ENCODE assay signal across 9 cellular contexts in genomic region chr6:11785449-11785951, GRCh38. TPM values are rescaled to one million over a fixed set of nuclear protein-coding genes. Genes with fewer than 3 reads are reported as not detected.
DNase-seq lines count a peak whose midpoint lies in the region; ATAC-seq, FAIRE-seq and TF ChIP-seq lines count a peak whose summit lies in the region.
"Had no signal": no experiment of that assay in that cellular context is flagged by ENCODE, and none has a peak within 500 bp of the region (broad histone marks: within the 10 kb centered on the region; RNA-seq: fewer than 3 reads in every experiment).

No MANE protein-coding gene starts in this region.

- WGBS in right lobe of liver (ENCODE audit: insufficient coverage, low coverage, low lambda C conversion rate, missing lambda C conversion rate), result 33% methylated on average over 8 of the region's 8 CpGs
- 10% methylated on average over 8 of the region's 8 CpGs for WGBS in HepG2 (ENCODE audit: low lambda C conversion rate)

- H3K79me2 ChIP-seq in HepG2 (ENCODE audit: insufficient read depth, low read length) (no peaks in the 10 kb centered on the region), neural progenitor cell (ENCODE audit: low read depth) (no peaks in the 10 kb centered on the region)

- H3K9me3 ChIP-seq in right lobe of liver (no peaks in the 10 kb centered on the region), HepG2 (ENCODE audit: low read length) (no peaks in the 10 kb centered on the region), Peyer's patch (no peaks in the 10 kb centered on the region), neural progenitor cell (ENCODE audit: low read depth) (no peaks in the 10 kb centered on the region)
- H3K9me3 ChIP-seq: SJSA1 had no signal

- no peak for TF ChIP-seq RAD21 in HepG2 (CRISPR knock-in tag; IDR thresholded peaks at IDR 0.05)

- intact Hi-C loops in right lobe of liver (cut with DNase I), result no loop called here
- intact Hi-C loops in HepG2 (cut with micrococcal nuclease; ENCODE audit: unreplicated experiment), result no loop called here

- no peak overlapping the region for H3K4me3 Mint-ChIP-seq in stimulated activated effector memory CD8-positive, alpha-beta T cell treated with anti-CD3 and anti-CD28 coated beads, Interleukin-12 subunit alpha, Interleukin-12 subunit beta, amount 100 ng/mL, for 72 hours
- H3K4me3 Mint-ChIP-seq in neural progenitor cell, result no peak overlapping the region

- no peaks in the 10 kb centered on the region for H3K27me3 ChIP-seq in right lobe of liver
- peaks cover 0 to 27% of the 10 kb centered on the region in 2 experiments; a peak in 4 of 5 replicates for H3K27me3 ChIP-seq in HepG2 (ENCODE audit: control insufficient read depth in 1 of 2, insufficient read depth in 2 of 2, low read length in 2 of 2)
- no peaks in the 10 kb centered on the region for H3K27me3 ChIP-seq in Peyer's patch
- no peaks in the 10 kb centered on the region for H3K27me3 ChIP-seq in neural progenitor cell
- H3K27me3 ChIP-seq: SJSA1 had no signal

- peaks cover 6% of the 10 kb centered on the region for H3K9me3 Mint-ChIP-seq in stimulated activated effector memory CD8-positive, alpha-beta T cell treated with anti-CD3 and anti-CD28 coated beads, Interleukin-12 subunit alpha, Interleukin-12 subunit beta, amount 100 ng/mL, for 72 hours
- peaks cover 5% of the 10 kb centered on the region for H3K9me3 Mint-ChIP-seq in neural progenitor cell

- no peak for FAIRE-seq in HepG2 (lab: Jason Lieb, UNC)

- no peak overlapping the region for H3K9ac ChIP-seq in HepG2 (ENCODE audit: insufficient read depth, low read depth, low read length)
- H3K9ac ChIP-seq in neural progenitor cell, result no peak overlapping the region

- ATAC-seq in right lobe of liver (peak in 3 of 4 donors; percentile 17 to 86 (median 75)), HepG2 (no peak), HG02798 (IDR thresholded peaks at IDR 0.05; ENCODE audit: poor library complexity, unreplicated experiment) (peak; percentile 53)
- peak; percentile 83 for ATAC-seq in stimulated activated effector memory CD8-positive, alpha-beta T cell treated with anti-CD3 and anti-CD28 coated beads, Interleukin-12 subunit alpha, Interleukin-12 subunit beta, amount 100 ng/mL, for 72 hours

- H3K4me1 Mint-ChIP-seq in stimulated activated effector memory CD8-positive, alpha-beta T cell treated with anti-CD3 and anti-CD28 coated beads, Interleukin-12 subunit alpha, Interleukin-12 subunit beta, amount 100 ng/mL, for 72 hours, result peaks cover 16% of the 10 kb centered on the region
- peaks cover 1% of the 10 kb centered on the region for H3K4me1 Mint-ChIP-seq in neural progenitor cell

- no peak overlapping the region for H3K4me3 ChIP-seq in right lobe of liver
- no peak overlapping the region for H3K4me3 ChIP-seq in HepG2 (replicated peaks in 1 of 3; ENCODE audit: insufficient read depth in 1 of 3, low read depth in 2 of 3, low read length in 3 of 3)
- H3K4me3 ChIP-seq in Peyer's patch, result peak overlapping the region; percentile 2 to 45 (median 26)
- H3K4me3 ChIP-seq in neural progenitor cell, result no peak overlapping the region
- H3K4me3 ChIP-seq: SJSA1 had no signal

- H3K27ac ChIP-seq in right lobe of liver (no peak overlapping the region), HepG2 (ENCODE audit: extremely low read length, insufficient read depth, low read length) (no peak overlapping the region), Peyer's patch (peak overlapping the region; percentile 38 to 94 (median 76)), neural progenitor cell (no peak overlapping the region)
- H3K27ac ChIP-seq: SJSA1 had no signal

- H2AFZ ChIP-seq in HepG2 (ENCODE audit: low read length) (no peak overlapping the region), neural progenitor cell (replicated peaks) (no peak overlapping the region)

- TF ChIP-seq EP300 in HepG2 (IDR thresholded peaks at IDR 0.05; ENCODE audit: low read depth in 2 of 2, low read length in 2 of 2) (no peak), HepG2 (CRISPR knock-in tag; IDR thresholded peaks at IDR 0.05; ENCODE audit: borderline replicate concordance) (no peak)

- no peaks in the 10 kb centered on the region for H4K20me1 ChIP-seq in HepG2 (ENCODE audit: insufficient read depth, low read length)
- H4K20me1 ChIP-seq in neural progenitor cell (ENCODE audit: low read depth), result no peaks in the 10 kb centered on the region

- H3K27ac Mint-ChIP-seq in stimulated activated effector memory CD8-positive, alpha-beta T cell treated with anti-CD3 and anti-CD28 coated beads, Interleukin-12 subunit alpha, Interleukin-12 subunit beta, amount 100 ng/mL, for 72 hours, result peak overlapping the region; percentile 15
- H3K27ac Mint-ChIP-seq in neural progenitor cell, result no peak overlapping the region

- H3K36me3 Mint-ChIP-seq in stimulated activated effector memory CD8-positive, alpha-beta T cell treated with anti-CD3 and anti-CD28 coated beads, Interleukin-12 subunit alpha, Interleukin-12 subunit beta, amount 100 ng/mL, for 72 hours, result peaks cover 6% of the 10 kb centered on the region
- peaks cover 2% of the 10 kb centered on the region for H3K36me3 Mint-ChIP-seq in neural progenitor cell

- H3K4me2 ChIP-seq in HepG2 (ENCODE audit: low read depth, low read length) (no peak overlapping the region), neural progenitor cell (no peak overlapping the region)

- no peak for TF ChIP-seq CTCF in right lobe of liver (IDR thresholded peaks at IDR 0.05)
- no peak for TF ChIP-seq CTCF in HepG2 (CRISPR knock-in tag; IDR thresholded peaks at IDR 0.05)
- peak in 1 of 6 experiments; percentile 15 for TF ChIP-seq CTCF in Peyer's patch (IDR thresholded peaks at IDR 0.05)
- no peak for TF ChIP-seq CTCF in neural progenitor cell (IDR thresholded peaks at IDR 0.05)

- CTCF ChIA-PET in HepG2 (lab: Yijun Ruan, JAX; ENCODE audit: low intra/inter-chr PET ratio, low total read pairs), result no interaction called here

- H3K4me1 ChIP-seq in right lobe of liver (no peaks in the 10 kb centered on the region), HepG2 (ENCODE audit: insufficient read depth, low read length) (no peaks in the 10 kb centered on the region), Peyer's patch (peaks cover 0 to 7% (median 1%) of the 10 kb centered on the region in 4 donors), neural progenitor cell (no peaks in the 10 kb centered on the region)
- H3K4me1 ChIP-seq: SJSA1 had no signal

- peaks cover under 1% of the 10 kb centered on the region for H3F3A ChIP-seq in neural progenitor cell (ENCODE audit: low read depth)

- H3K27me3 Mint-ChIP-seq in neural progenitor cell (ENCODE audit: insufficient read depth, low read depth), result peaks cover 1% of the 10 kb centered on the region

- BruUV-seq in HepG2 (replicated peaks; lab: Mats Ljungman, UMichigan), result no TSS peak

- in situ Hi-C loops in HepG2 (cut with HindIII; ENCODE audit: extremely low pct_ligation_motif_present, low pct_unique_long_range_greater_than_20kb), result no loop called here

- H3K36me3 ChIP-seq in right lobe of liver (no peaks in the 10 kb centered on the region), HepG2 (replicated peaks in 1 of 2; ENCODE audit: control insufficient read depth in 1 of 2, insufficient read depth in 2 of 2, low read length in 2 of 2) (no peaks in the 10 kb centered on the region), Peyer's patch (no peaks in the 10 kb centered on the region), neural progenitor cell (peaks cover 4% of the 10 kb centered on the region)
- H3K36me3 ChIP-seq: SJSA1 had no signal

- DNase-seq in right lobe of liver (no peak), HepG2 (ENCODE audit: low spot score) (no peak), Peyer's patch (peak in 1 of 3 donors; percentile 54), neural progenitor cell (ENCODE audit: low spot score) (no peak), dermis blood vessel endothelial cell (no peak)
- DNase-seq in stimulated activated effector memory CD8-positive, alpha-beta T cell treated with anti-CD3 and anti-CD28 coated beads, Interleukin-12 subunit alpha, Interleukin-12 subunit beta, amount 100 ng/mL, for 72 hours (ENCODE audit: low spot score in 2 of 2), result no peak
- DNase-seq in central memory CD4-positive, alpha-beta T cell, result no peak

- TF ChIP-seq POLR2A in right lobe of liver (IDR thresholded peaks at IDR 0.05), result no peak
- no peak for TF ChIP-seq POLR2A in HepG2 (IDR thresholded peaks at IDR 0.05; ENCODE audit: insufficient read depth in 1 of 2, low read depth in 2 of 2, low read length in 2 of 2)
- TF ChIP-seq POLR2A in Peyer's patch (IDR thresholded peaks at IDR 0.05), result no peak

- POLR2A ChIA-PET in HepG2 (lab: Yijun Ruan, JAX), result no interaction called here

TF ChIP-seq in HepG2, 621 proteins besides CTCF, POLR2A, EP300 and RAD21 (continues in another document):
- TF ChIP-seq ZFP62 (CRISPR knock-in tag; IDR thresholded peaks at IDR 0.05) (no peak), EHMT2 (IDR thresholded peaks at IDR 0.05; ENCODE audit: borderline replicate concordance, low read depth, low read length) (no peak), ZNF790 (CRISPR knock-in tag; IDR thresholded peaks at IDR 0.05; ENCODE audit: borderline replicate concordance) (no peak)

RNA-seq across cellular contexts. Expression of gene ADTRP, which starts 6.9 kb away (rescaled TPM):
- total RNA-seq in right lobe of liver (1 to 10 TPM in 2 of 6 experiments, under 1 TPM in 3, not detected in 1; 0.46 to 1.9 (median 0.92) TPM), HepG2 (2016; rRNA removed; fragmentation: Illumina TruSeq; extraction: Trizol) (not detected in 2 replicates), Peyer's patch (100 to 1,000 TPM in 3 of 4 donors, 10 to 100 TPM in 1; 33.8 to 187 (median 133) TPM), neural progenitor cell (ENCODE audit: low replicate concordance) (not detected in 2 replicates), dermis blood vessel endothelial cell (0.47 and 0.85 TPM in 2 replicates)
- total RNA-seq in HepG2 (2016; cell fraction: cytosol; rRNA removed; fragmentation: Illumina TruSeq; extraction: Trizol; ENCODE audit: low read depth), result not detected in 2 replicates
- not detected in 2 replicates for total RNA-seq in HepG2 (2016; cell fraction: insoluble cytoplasmic fraction; rRNA removed; fragmentation: Illumina TruSeq; extraction: Trizol)
- total RNA-seq in HepG2 (2016; cell fraction: membrane; rRNA removed; fragmentation: Illumina TruSeq; extraction: Trizol), result not detected in 2 replicates
- total RNA-seq in HepG2 (2016; cell fraction: nucleus; rRNA removed; fragmentation: Illumina TruSeq; extraction: Trizol), result not detected in 2 replicates
- not detected in 2 replicates for polyA plus RNA-seq in HepG2 (2011; rRNA removed)
- not detected in 2 replicates for polyA plus RNA-seq in HepG2 (2011; cell fraction: cytosol; rRNA removed)
- not detected in 2 replicates for polyA plus RNA-seq in HepG2 (2011; cell fraction: nucleus; rRNA removed)
- not detected in 2 replicates for polyA plus RNA-seq in HepG2 (2012)
- polyA plus RNA-seq in HepG2 (2016; cell fraction: cytosol; fragmentation: Illumina TruSeq; extraction: Trizol; ENCODE audit: low read depth), result not detected in 2 replicates
- polyA plus RNA-seq in HepG2 (2016; cell fraction: insoluble cytoplasmic fraction; fragmentation: Illumina TruSeq; extraction: Trizol; ENCODE audit: low read depth), result not detected in 2 replicates
- polyA plus RNA-seq in HepG2 (2016; cell fraction: membrane; fragmentation: Illumina TruSeq; extraction: Trizol; ENCODE audit: low read depth), result not detected in 2 replicates
- polyA plus RNA-seq in HepG2 (2016; cell fraction: nucleus; fragmentation: Illumina TruSeq; extraction: Trizol; ENCODE audit: insufficient read depth, low read depth), result not detected in 2 replicates
- polyA minus RNA-seq in HepG2 (2011; rRNA and poly(A)+ RNA removed; ENCODE audit: low replicate concordance), result 0.42 TPM in 1 of 2 replicates, not detected in the other
- not detected in 2 replicates for polyA minus RNA-seq in HepG2 (2011; cell fraction: cytosol; rRNA and poly(A)+ RNA removed)
- not detected in 2 replicates for polyA minus RNA-seq in HepG2 (2011; cell fraction: nucleus; rRNA and poly(A)+ RNA removed)

Comparison
In these comparisons a context has a peak if more than half of its experiments do, and no peak if none do; other contexts are left out.
1. H3K27ac ChIP-seq: peak in Peyer's patch (4 of 4); none in right lobe of liver (0 of 3), HepG2 (single experiment) and neural progenitor cell (single experiment).
2. H3K4me3 ChIP-seq: peak in Peyer's patch (4 of 4); none in right lobe of liver (0 of 3), HepG2 (0 of 3) and neural progenitor cell (single experiment).
3. RNA of gene ADTRP, which starts 6.9 kb away (total RNA-seq): 33.8 to 187 TPM in Peyer's patch; 0.46 to 1.9 TPM in right lobe of liver, 0.47 to 0.85 TPM in dermis blood vessel endothelial cell, not detected in HepG2 and not detected in neural progenitor cell; every median in the first group is over 10 times any median in the second.